1 cellular context compared by ENCODE assay signal in the genomic region with DNA sequence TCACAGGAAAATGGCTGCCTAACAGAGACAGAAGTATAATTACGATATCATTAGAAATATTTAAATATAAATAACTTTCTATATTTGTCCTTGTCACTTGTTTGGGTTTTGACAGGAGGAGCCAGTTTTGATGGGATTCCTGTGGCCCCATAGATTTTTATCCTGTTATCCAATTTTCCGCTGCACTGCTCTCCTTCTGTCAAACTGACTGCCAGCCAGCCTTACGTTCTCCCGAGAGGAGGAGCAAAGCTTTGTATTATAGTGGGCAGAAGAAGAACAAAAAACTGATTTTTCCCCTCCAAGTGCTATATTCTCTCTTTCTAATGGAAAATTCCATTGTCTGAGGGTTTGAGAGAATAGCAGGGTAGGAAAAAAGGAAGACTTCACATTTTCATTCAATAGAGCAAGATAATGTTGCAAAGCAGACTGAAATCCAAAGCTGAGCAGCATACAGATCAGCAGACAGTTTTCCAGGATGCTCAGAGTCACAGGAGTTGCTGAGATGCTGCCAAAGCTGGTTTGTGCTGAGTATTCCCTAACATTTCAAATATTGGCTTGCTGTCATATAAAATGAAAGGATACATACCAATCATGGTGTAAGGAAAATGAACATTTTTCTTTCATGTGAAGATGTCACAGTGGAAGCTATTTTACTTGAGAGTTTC.
TF ChIP-seq lines count a peak whose summit lies in the region.

No MANE protein-coding gene starts in this region.

TF ChIP-seq in GM23338, 12 proteins besides CTCF, POLR2A, EP300 and RAD21:
- TF ChIP-seq, protein P1, sequence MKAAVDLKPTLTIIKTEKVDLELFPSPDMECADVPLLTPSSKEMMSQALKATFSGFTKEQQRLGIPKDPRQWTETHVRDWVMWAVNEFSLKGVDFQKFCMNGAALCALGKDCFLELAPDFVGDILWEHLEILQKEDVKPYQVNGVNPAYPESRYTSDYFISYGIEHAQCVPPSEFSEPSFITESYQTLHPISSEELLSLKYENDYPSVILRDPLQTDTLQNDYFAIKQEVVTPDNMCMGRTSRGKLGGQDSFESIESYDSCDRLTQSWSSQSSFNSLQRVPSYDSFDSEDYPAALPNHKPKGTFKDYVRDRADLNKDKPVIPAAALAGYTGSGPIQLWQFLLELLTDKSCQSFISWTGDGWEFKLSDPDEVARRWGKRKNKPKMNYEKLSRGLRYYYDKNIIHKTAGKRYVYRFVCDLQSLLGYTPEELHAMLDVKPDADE (IDR thresholded peaks at IDR 0.05), result no peak
- TF ChIP-seq, protein P2, sequence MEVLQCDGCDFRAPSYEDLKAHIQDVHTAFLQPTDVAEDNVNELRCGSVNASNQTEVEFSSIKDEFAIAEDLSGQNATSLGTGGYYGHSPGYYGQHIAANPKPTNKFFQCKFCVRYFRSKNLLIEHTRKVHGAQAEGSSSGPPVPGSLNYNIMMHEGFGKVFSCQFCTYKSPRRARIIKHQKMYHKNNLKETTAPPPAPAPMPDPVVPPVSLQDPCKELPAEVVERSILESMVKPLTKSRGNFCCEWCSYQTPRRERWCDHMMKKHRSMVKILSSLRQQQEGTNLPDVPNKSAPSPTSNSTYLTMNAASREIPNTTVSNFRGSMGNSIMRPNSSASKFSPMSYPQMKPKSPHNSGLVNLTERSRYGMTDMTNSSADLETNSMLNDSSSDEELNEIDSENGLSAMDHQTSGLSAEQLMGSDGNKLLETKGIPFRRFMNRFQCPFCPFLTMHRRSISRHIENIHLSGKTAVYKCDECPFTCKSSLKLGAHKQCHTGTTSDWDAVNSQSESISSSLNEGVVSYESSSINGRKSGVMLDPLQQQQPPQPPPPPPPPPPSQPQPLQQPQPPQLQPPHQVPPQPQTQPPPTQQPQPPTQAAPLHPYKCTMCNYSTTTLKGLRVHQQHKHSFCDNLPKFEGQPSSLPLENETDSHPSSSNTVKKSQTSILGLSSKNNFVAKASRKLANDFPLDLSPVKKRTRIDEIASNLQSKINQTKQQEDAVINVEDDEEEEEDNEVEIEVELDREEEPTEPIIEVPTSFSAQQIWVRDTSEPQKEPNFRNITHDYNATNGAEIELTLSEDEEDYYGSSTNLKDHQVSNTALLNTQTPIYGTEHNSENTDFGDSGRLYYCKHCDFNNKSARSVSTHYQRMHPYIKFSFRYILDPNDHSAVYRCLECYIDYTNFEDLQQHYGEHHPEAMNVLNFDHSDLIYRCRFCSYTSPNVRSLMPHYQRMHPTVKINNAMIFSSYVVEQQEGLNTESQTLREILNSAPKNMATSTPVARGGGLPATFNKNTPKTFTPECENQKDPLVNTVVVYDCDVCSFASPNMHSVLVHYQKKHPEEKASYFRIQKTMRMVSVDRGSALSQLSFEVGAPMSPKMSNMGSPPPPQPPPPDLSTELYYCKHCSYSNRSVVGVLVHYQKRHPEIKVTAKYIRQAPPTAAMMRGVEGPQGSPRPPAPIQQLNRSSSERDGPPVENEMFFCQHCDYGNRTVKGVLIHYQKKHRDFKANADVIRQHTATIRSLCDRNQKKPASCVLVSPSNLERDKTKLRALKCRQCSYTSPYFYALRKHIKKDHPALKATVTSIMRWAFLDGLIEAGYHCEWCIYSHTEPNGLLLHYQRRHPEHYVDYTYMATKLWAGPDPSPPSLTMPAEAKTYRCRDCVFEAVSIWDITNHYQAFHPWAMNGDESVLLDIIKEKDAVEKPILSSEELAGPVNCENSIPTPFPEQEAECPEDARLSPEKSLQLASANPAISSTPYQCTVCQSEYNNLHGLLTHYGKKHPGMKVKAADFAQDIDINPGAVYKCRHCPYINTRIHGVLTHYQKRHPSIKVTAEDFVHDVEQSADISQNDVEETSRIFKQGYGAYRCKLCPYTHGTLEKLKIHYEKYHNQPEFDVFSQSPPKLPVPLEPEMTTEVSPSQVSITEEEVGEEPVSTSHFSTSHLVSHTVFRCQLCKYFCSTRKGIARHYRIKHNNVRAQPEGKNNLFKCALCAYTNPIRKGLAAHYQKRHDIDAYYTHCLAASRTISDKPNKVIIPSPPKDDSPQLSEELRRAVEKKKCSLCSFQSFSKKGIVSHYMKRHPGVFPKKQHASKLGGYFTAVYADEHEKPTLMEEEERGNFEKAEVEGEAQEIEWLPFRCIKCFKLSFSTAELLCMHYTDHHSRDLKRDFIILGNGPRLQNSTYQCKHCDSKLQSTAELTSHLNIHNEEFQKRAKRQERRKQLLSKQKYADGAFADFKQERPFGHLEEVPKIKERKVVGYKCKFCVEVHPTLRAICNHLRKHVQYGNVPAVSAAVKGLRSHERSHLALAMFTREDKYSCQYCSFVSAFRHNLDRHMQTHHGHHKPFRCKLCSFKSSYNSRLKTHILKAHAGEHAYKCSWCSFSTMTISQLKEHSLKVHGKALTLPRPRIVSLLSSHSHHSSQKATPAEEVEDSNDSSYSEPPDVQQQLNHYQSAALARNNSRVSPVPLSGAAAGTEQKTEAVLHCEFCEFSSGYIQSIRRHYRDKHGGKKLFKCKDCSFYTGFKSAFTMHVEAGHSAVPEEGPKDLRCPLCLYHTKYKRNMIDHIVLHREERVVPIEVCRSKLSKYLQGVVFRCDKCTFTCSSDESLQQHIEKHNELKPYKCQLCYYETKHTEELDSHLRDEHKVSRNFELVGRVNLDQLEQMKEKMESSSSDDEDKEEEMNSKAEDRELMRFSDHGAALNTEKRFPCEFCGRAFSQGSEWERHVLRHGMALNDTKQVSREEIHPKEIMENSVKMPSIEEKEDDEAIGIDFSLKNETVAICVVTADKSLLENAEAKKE (CRISPR knock-in tag; IDR thresholded peaks at IDR 0.05), result no peak
- no peak for TF ChIP-seq CREB1 (CRISPR knock-in tag; IDR thresholded peaks at IDR 0.05; ENCODE audit: low read depth)
- no peak for TF ChIP-seq ZNF114 (CRISPR knock-in tag; IDR thresholded peaks at IDR 0.05)
